In genomic region chr16:71808593-71809449, GRCh38 we compare ENCODE assay signal across 8 cellular contexts. TPM values are rescaled to one million over a fixed set of nuclear protein-coding genes. Genes with fewer than 3 reads are reported as not detected.
DNase-seq lines count a peak whose midpoint lies in the region; ATAC-seq, FAIRE-seq and TF ChIP-seq lines count a peak whose summit lies in the region.

TSS of gene AP1G1 (minus strand) at chr16:71808834. CDS start at chr16:71789479, 19,355 bp downstream.

- TF ChIP-seq CTCF in astrocyte (IDR thresholded peaks at IDR 0.05; ENCODE audit: insufficient read depth, low read depth, low read length) (no peak), vagina (IDR thresholded peaks at IDR 0.05) (no peak)

- peak within 1 kb of the TSS; percentile 88 for H2AFZ ChIP-seq in astrocyte (ENCODE audit: low read depth, low read length)

- H3K4me3 Mint-ChIP-seq in astrocyte (ENCODE audit: unreplicated experiment): peak within 1 kb of the TSS; percentile 98

- no peak for FAIRE-seq in astrocyte (lab: Jason Lieb, UNC)

- TF ChIP-seq POLR2A in vagina (IDR thresholded peaks at IDR 0.05): peak in 1 of 2 donors; percentile 42

- intact Hi-C loops in vagina (cut with DNase I): loop anchor here (10.0 kb wide), 1 partner anchor 84 kb away; the partner anchor contains the start of gene PHLPP2

- H3K27ac Mint-ChIP-seq in astrocyte (ENCODE audit: unreplicated experiment): peak within 1 kb of the TSS; percentile 99

- H3K36me3 ChIP-seq in astrocyte (ENCODE audit: insufficient read depth, low read length) (no peaks in the 10 kb centered on the region), rectal smooth muscle tissue (ENCODE audit: control insufficient read depth, insufficient read depth, low read length) (no peaks in the 10 kb centered on the region), vagina (no peaks in the 10 kb centered on the region)

- peak; percentile 81 for ATAC-seq in GM18511 (IDR thresholded peaks at IDR 0.05; ENCODE audit: unreplicated experiment)
- ATAC-seq in HG03025 (IDR thresholded peaks at IDR 0.05; ENCODE audit: low FRiP score, unreplicated experiment): peak; percentile 69

- H3K36me3 Mint-ChIP-seq in astrocyte (ENCODE audit: low read depth, unreplicated experiment): no peaks in the 10 kb centered on the region

- H3K27me3 Mint-ChIP-seq in astrocyte (ENCODE audit: low read depth, unreplicated experiment): no peaks in the 10 kb centered on the region

- H3K4me1 ChIP-seq in astrocyte (ENCODE audit: insufficient read depth, low read length) (no peaks in the 10 kb centered on the region), rectal smooth muscle tissue (ENCODE audit: control insufficient read depth, insufficient read depth, low read length) (peaks cover 7% of the 10 kb centered on the region), vagina (peaks cover 42% of the 10 kb centered on the region)

- peak within 1 kb of the TSS; percentile 89 for H3K4me2 ChIP-seq in astrocyte (ENCODE audit: low read length)

- peak within 1 kb of the TSS; percentile 100 for H3K27ac ChIP-seq in astrocyte (ENCODE audit: low read depth, low read length)
- H3K27ac ChIP-seq in rectal smooth muscle tissue (ENCODE audit: low read depth, low read length): peak within 1 kb of the TSS; percentile 99
- peak within 1 kb of the TSS; percentile 99 for H3K27ac ChIP-seq in vagina

- H3K9me3 ChIP-seq in astrocyte (ENCODE audit: insufficient read depth, low read depth, low read length) (no peaks in the 10 kb centered on the region), vagina (no peaks in the 10 kb centered on the region)

- H3K4me1 Mint-ChIP-seq in astrocyte (ENCODE audit: low read depth, unreplicated experiment): peaks cover 9% of the 10 kb centered on the region

- peaks cover 32% of the 10 kb centered on the region for H4K20me1 ChIP-seq in astrocyte (ENCODE audit: insufficient read depth, low read length)

- H3K9ac ChIP-seq in astrocyte (ENCODE audit: low read length) (peak within 1 kb of the TSS; percentile 100), rectal smooth muscle tissue (ENCODE audit: low read length) (peak within 1 kb of the TSS; percentile 99)

- peaks cover 50% of the 10 kb centered on the region for H3K79me2 ChIP-seq in astrocyte (ENCODE audit: insufficient read depth, low read length)

- DNase-seq in NCI-H2029 treated with DMSO at 0.1 percent for 48 hours (lab: John Stamatoyannopoulos, UW) (peak; percentile 70), T-helper 22 cell (ENCODE audit: low read depth) (peak; percentile 94), astrocyte (ENCODE audit: low read depth) (peak; percentile 99), hepatic stellate cell (ENCODE audit: low spot score) (peak; percentile 96), vagina (ENCODE audit: extremely low spot score in 2 of 2) (peak; percentile 96)

- H3K27me3 ChIP-seq in astrocyte (ENCODE audit: insufficient read depth, low read length) (no peaks in the 10 kb centered on the region), rectal smooth muscle tissue (ENCODE audit: control insufficient read depth, insufficient read depth, low read length) (no peaks in the 10 kb centered on the region), vagina (no peaks in the 10 kb centered on the region)

- no peaks in the 10 kb centered on the region for H3K9me3 Mint-ChIP-seq in astrocyte (ENCODE audit: unreplicated experiment)

- H3K4me3 ChIP-seq in astrocyte (ENCODE audit: insufficient read depth, low read depth, low read length) (peak within 1 kb of the TSS; percentile 96), rectal smooth muscle tissue (ENCODE audit: low read length) (peak within 1 kb of the TSS; percentile 99), vagina (peak within 1 kb of the TSS; percentile 56 to 93)

RNA-seq across cellular contexts. Expression of gene AP1G1, which starts in this region (rescaled TPM):
- total RNA-seq in astrocyte (106 and 121 TPM in 2 replicates), vagina (116 TPM)

Comparison
In these comparisons a context has a peak if more than half of its experiments do, and no peak if none do; other contexts are left out.
1. Peak in every context shown above with its lines: DNase-seq, ATAC-seq, H3K4me3 ChIP-seq and H3K27ac ChIP-seq.